8 cellular contexts compared by ENCODE assay signal in genomic region chr14:34498684-34499412, GRCh38. TPM values are rescaled to one million over a fixed set of nuclear protein-coding genes. Genes with fewer than 3 reads are reported as not detected.
DNase-seq lines count a peak whose midpoint lies in the region; ATAC-seq and TF ChIP-seq lines count a peak whose summit lies in the region.

No MANE protein-coding gene starts in this region.

- TF ChIP-seq CTCF in SK-N-SH (IDR thresholded peaks at IDR 0.05) (peak; percentile 58), omental fat pad (IDR thresholded peaks at IDR 0.05) (no peak)

- H3K27ac ChIP-seq in SK-N-SH (ENCODE audit: low read depth in 2 of 2, low read length in 1 of 2): no peak overlapping the region

- no peaks in the 10 kb centered on the region for H3K27me3 ChIP-seq in SK-N-SH (ENCODE audit: insufficient read depth)

- no peak for TF ChIP-seq EP300 in SK-N-SH (IDR thresholded peaks at IDR 0.05; ENCODE audit: borderline replicate concordance in 1 of 2, low read depth in 1 of 2, low read length in 1 of 2)

- no peaks in the 10 kb centered on the region for H4K20me1 ChIP-seq in SK-N-SH (ENCODE audit: insufficient read depth)

- H3K4me1 ChIP-seq in SK-N-SH (ENCODE audit: control insufficient read depth in 1 of 2, insufficient read depth in 2 of 2, low read depth in 1 of 2, low read length in 1 of 2): peaks cover 0 to 28% of the 10 kb centered on the region in 2 experiments; a peak in 2 of 4 replicates

- DNase-seq in NCI-H1092 treated with DMSO at 0.1 percent for 48 hours (lab: John Stamatoyannopoulos, UW) (peak; percentile 76), NCI-H1092 (lab: John Stamatoyannopoulos, UW) (no peak), M059J (ENCODE audit: low read depth) (peak; percentile 61), SK-N-SH (peak; percentile 45), kidney tubule cell (ENCODE audit: low spot score) (peak; percentile 39), omental fat pad (ENCODE audit: low spot score) (no peak)

- no peak overlapping the region for H3K4me2 ChIP-seq in SK-N-SH

- H3K79me2 ChIP-seq in SK-N-SH (ENCODE audit: insufficient read depth): no peaks in the 10 kb centered on the region

- TF ChIP-seq RAD21 in SK-N-SH (IDR thresholded peaks at IDR 0.05; ENCODE audit: low read length): peak; percentile 83

- H3K36me3 ChIP-seq in SK-N-SH (replicated peaks in 1 of 2; ENCODE audit: control insufficient read depth in 1 of 2, insufficient read depth in 2 of 2, low read length in 1 of 2): no peaks in the 10 kb centered on the region

- H3F3A ChIP-seq in SK-N-SH (replicated peaks; ENCODE audit: insufficient read depth): peaks cover 25% of the 10 kb centered on the region

- H3K9me3 ChIP-seq in SK-N-SH: no peaks in the 10 kb centered on the region

- no peaks in the 10 kb centered on the region for H3K9me2 ChIP-seq in SK-N-SH

- no peak overlapping the region for H2AFZ ChIP-seq in SK-N-SH (ENCODE audit: low read depth)

- H3K4me3 ChIP-seq in SK-N-SH (ENCODE audit: low read depth in 2 of 2, low read length in 1 of 2): no peak overlapping the region

- CTCF ChIA-PET in SK-N-SH (lab: Yijun Ruan, JAX): interaction anchor here (0.5 to 6.3 kb wide), 15 partner anchors 10 to 251 kb away, joined by 3 to 70 read pairs (median 5); no protein-coding TSS in a partner anchor

- POLR2A ChIA-PET in SK-N-SH (lab: Yijun Ruan, JAX): no interaction called here

- no peak overlapping the region for H3K9ac ChIP-seq in SK-N-SH

- ATAC-seq in HG02623 (IDR thresholded peaks at IDR 0.05; ENCODE audit: unreplicated experiment): no peak
- no peak for ATAC-seq in GM21381 (IDR thresholded peaks at IDR 0.05; ENCODE audit: unreplicated experiment)
- ATAC-seq in omental fat pad (ENCODE audit: low FRiP score): no peak

- WGBS in SK-N-SH (ENCODE audit: low lambda C conversion rate): 94% methylated on average over 6 of the region's 6 CpGs

TF ChIP-seq in SK-N-SH, 30 proteins besides CTCF, POLR2A, EP300 and RAD21:
- peak; percentile 63 for TF ChIP-seq SMC3 (IDR thresholded peaks at IDR 0.05; ENCODE audit: low read depth, low read length)
- TF ChIP-seq IRF3 (IDR thresholded peaks at IDR 0.05; ENCODE audit: low read depth, low read length): no peak

RNA-seq across cellular contexts. Expression of gene SPTSSA, which starts 36.8 kb away (rescaled TPM):
- 28.6 and 32.9 TPM in 2 replicates for total RNA-seq in M059J (2014; rRNA removed; shearing (Covaris generic))
- polyA plus RNA-seq in SK-N-SH (2012; rRNA removed): 27.8 and 39.5 TPM in 2 replicates
- polyA plus RNA-seq in SK-N-SH (2012; cell fraction: cytosol; rRNA removed): 34.0 and 38.1 TPM in 2 replicates
- 7.8 and 13.2 TPM in 2 replicates for polyA plus RNA-seq in SK-N-SH (2012; cell fraction: nucleus; rRNA removed)
- 10 to 100 TPM; 18.3 to 35.9 (median 32.4) TPM for total RNA-seq in omental fat pad

RNA-seq across cellular contexts. Expression of gene EAPP, which starts 40.7 kb away (rescaled TPM):
- total RNA-seq in M059J (2014; rRNA removed; shearing (Covaris generic)): 50.0 and 60.9 TPM in 2 replicates
- polyA plus RNA-seq in SK-N-SH (2012; rRNA removed): 30.0 and 34.5 TPM in 2 replicates
- polyA plus RNA-seq in SK-N-SH (2012; cell fraction: cytosol; rRNA removed): 45.9 and 61.5 TPM in 2 replicates
- 12.2 and 17.2 TPM in 2 replicates for polyA plus RNA-seq in SK-N-SH (2012; cell fraction: nucleus; rRNA removed)
- total RNA-seq in omental fat pad: 10 to 100 TPM; 17.1 to 39.2 (median 35.7) TPM

Comparison
In these comparisons a context has a peak if more than half of its experiments do, and no peak if none do; other contexts are left out.
1. DNase-seq: peak in NCI-H1092 treated with DMSO at 0.1 percent for 48 hours (single experiment), M059J (single experiment), SK-N-SH (single experiment) and kidney tubule cell (single experiment); none in NCI-H1092 (single experiment) and omental fat pad (single experiment).